ENCODE assay signal across 8 cellular contexts in the genomic region with DNA sequence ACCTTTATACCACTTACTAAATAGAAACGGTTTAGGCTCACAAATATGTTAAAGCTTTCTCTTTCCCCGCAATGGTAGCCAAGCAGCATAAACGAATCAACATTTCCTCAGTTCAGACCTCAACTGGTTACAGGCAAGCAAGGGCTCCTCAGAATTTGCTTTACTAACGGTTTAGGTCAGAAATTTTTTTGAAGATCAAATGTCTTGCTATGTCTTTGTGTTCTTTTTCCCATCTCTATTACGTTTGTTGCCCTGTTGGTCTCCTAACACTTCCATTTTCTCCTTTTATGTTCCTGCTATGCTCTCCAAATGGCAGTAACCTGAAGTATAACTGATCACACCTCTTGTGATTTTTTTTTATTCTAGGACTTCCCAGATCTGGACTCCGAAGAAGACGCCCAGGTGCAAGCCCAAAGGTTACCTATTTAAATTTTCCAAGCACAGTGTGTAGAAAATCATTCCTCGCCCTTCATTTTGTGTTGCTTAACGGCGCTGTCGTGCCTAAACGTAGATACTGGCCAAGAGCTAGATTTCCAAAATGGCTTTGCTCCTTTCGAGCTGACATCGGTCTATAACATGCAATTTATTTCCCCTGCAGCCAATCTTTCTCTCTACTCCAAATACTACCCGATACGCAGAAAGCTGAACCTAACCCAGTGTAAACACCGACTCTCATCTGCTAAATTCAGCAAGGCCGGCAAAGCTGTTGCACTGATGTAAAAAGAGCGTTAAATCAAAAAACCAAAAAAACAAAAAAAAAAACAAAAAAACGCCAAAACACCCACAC. TPM values are rescaled to one million over a fixed set of nuclear protein-coding genes. Genes with fewer than 3 reads are reported as not detected.
A peak's percentile ranks its signal among the peaks of the same experiment; 100 is the strongest.
DNase-seq lines count a peak whose midpoint lies in the region; ATAC-seq lines count a peak whose summit lies in the region.

No MANE protein-coding gene starts in this region.

- no peaks in the 10 kb centered on the region for H3K9me3 ChIP-seq in iPS-15b (ENCODE audit: control insufficient read depth, insufficient read depth, low read length)
- H3K9me3 ChIP-seq in skeletal muscle tissue (ENCODE audit: control insufficient read depth in 3 of 3, low read length in 3 of 3), result no peaks in the 10 kb centered on the region

- peak overlapping the region; percentile 91 for H3K27ac ChIP-seq in skeletal muscle tissue (ENCODE audit: low read depth, low read length)

- H3K4me1 ChIP-seq in iPS-15b (ENCODE audit: control insufficient read depth, insufficient read depth, low read length) (no peaks in the 10 kb centered on the region), skeletal muscle tissue (ENCODE audit: control insufficient read depth in 3 of 3, insufficient read depth in 3 of 3, low read length in 3 of 3) (peaks cover 4 to 21% (median 17%) of the 10 kb centered on the region in 3 donors)

- no peaks in the 10 kb centered on the region for H3K36me3 ChIP-seq in iPS-15b (ENCODE audit: control insufficient read depth, insufficient read depth, low read length)
- no peaks in the 10 kb centered on the region for H3K36me3 ChIP-seq in skeletal muscle tissue (ENCODE audit: control insufficient read depth in 3 of 3, insufficient read depth in 3 of 3, low read length in 3 of 3)

- H3K27me3 ChIP-seq in iPS-15b (ENCODE audit: control insufficient read depth, insufficient read depth, low read length) (no peaks in the 10 kb centered on the region), skeletal muscle tissue (ENCODE audit: control insufficient read depth in 3 of 3, insufficient read depth in 3 of 3, low read length in 3 of 3) (no peaks in the 10 kb centered on the region)

- peak overlapping the region; percentile 78 for H3K4me3 ChIP-seq in iPS-15b (ENCODE audit: low read depth, low read length)
- peak overlapping the region; percentile 76 to 94 (median 91) for H3K4me3 ChIP-seq in skeletal muscle tissue (ENCODE audit: low read length in 3 of 3)

- peak; percentile 58 for DNase-seq in DMS 273 treated with DMSO at 0.1 percent for 48 hours (lab: John Stamatoyannopoulos, UW)
- peak; percentile 20 for DNase-seq in HuH-7 (ENCODE audit: low spot score)
- DNase-seq in OCI-M1 (lab: John Stamatoyannopoulos, UW), result peak; percentile 95
- DNase-seq in amniotic stem cell (lab: John Stamatoyannopoulos, UW), result peak; percentile 50
- DNase-seq in NK-92 treated with Interleukin-12 subunit alpha and Interleukin-12 subunit beta, amount 100 ng/mL, for 24 hours (lab: John Stamatoyannopoulos, UW), result no peak

- ATAC-seq in GM21390 (IDR thresholded peaks at IDR 0.05; ENCODE audit: unreplicated experiment), result peak; percentile 15

- peak overlapping the region; percentile 78 for H3K9ac ChIP-seq in iPS-15b (ENCODE audit: low read depth, low read length)
- peak overlapping the region; percentile 85 to 90 (median 90) for H3K9ac ChIP-seq in skeletal muscle tissue (ENCODE audit: low read depth in 1 of 3, low read length in 3 of 3)

RNA-seq across cellular contexts. Expression of gene ASF1A, which starts 0.7 kb away (rescaled TPM):
- 11.5 TPM for total RNA-seq in skeletal muscle tissue

RNA-seq across cellular contexts. Expression of gene MCM9, which starts 41.7 kb away (rescaled TPM):
- 13.6 TPM for total RNA-seq in skeletal muscle tissue
